In the genomic region with DNA sequence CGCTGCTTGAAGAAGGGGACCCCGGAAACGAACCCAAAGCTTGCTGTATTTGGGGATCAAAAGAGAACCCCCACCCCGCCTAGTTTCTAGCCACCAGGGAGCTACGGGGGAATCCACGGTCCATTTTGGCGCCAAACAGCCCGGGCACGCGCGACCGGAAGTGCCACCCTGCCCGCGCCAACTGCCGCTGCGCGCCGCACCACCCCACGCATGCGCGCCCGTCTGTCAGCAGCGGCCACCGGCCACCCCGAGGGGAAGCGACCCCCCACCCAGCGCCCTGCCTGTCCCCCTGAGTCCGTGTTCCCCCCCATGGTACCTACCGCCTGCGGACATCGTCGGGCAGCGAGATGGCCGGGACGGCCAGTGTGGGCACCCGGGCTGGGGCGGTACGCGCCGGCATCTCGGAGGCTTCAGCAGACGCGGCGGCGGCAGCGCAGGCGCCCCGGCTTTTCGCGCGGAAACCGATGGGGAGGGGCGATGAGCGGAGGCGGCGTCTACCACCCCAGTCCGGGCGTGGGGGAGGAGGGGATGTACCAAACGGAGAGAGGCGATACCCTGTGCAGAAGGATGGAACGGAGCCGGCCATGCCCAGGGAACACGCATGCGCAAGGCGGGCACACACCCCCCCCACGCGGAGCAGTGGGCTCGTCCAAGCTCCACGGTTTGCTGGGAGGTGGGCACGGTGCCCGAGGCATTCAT, we compare ENCODE assay signal across 8 cellular contexts. TPM values are rescaled to one million over a fixed set of nuclear protein-coding genes. Genes with fewer than 3 reads are reported as not detected.
DNase-seq lines count a peak whose midpoint lies in the region; ATAC-seq and TF ChIP-seq lines count a peak whose summit lies in the region.

DNMT1 (minus strand) TSS at position 454 of the 699 bp plus-strand sequence; CDS start at position 400, 54 bp downstream.

- H3K4me1 ChIP-seq in right atrium auricular region = peaks cover 0 to 33% of the 10 kb centered on the region in 2 donors
- H3K4me1 ChIP-seq in psoas muscle = peaks cover 8% of the 10 kb centered on the region
- H3K4me1 ChIP-seq in urinary bladder (ENCODE audit: insufficient read depth) = no peaks in the 10 kb centered on the region

- TF ChIP-seq CTCF in GM13977 (IDR thresholded peaks at IDR 0.05; ENCODE audit: extremely low read depth, insufficient read depth, missing control alignments) = no peak
- no peak for TF ChIP-seq CTCF in right atrium auricular region (IDR thresholded peaks at IDR 0.05)
- no peak for TF ChIP-seq CTCF in psoas muscle (IDR thresholded peaks at IDR 0.05)

- H3K27me3 ChIP-seq in right atrium auricular region = no peaks in the 10 kb centered on the region
- H3K27me3 ChIP-seq in psoas muscle (ENCODE audit: insufficient read depth in 3 of 3, low read length in 2 of 3) = no peaks in the 10 kb centered on the region

- ATAC-seq in HG02884 (IDR thresholded peaks at IDR 0.05; ENCODE audit: unreplicated experiment) (peak; percentile 63), psoas muscle (peak; percentile 94 to 97 (median 96))

- in situ Hi-C loops in GM13977 (cut with MboI; ENCODE audit: low pct_unique_long_range_greater_than_20kb, low sequenced_read_pairs, unreplicated experiment) = no loop called here

- H3K27ac ChIP-seq in angular gyrus (ENCODE audit: low read depth, low read length) (peak within 1 kb of the TSS; percentile 94), right atrium auricular region (peak within 1 kb of the TSS; percentile 85 to 93), psoas muscle (peak within 1 kb of the TSS; percentile 74), urinary bladder (ENCODE audit: low read depth) (peak within 1 kb of the TSS; percentile 84)

- WGBS in psoas muscle, 3 donors = 0 to 1% (median 0%) methylated on average over 44 to 71 of the region's 71 CpGs
- under 1% methylated on average over 71 of the region's 71 CpGs for WGBS in urinary bladder

- no peaks in the 10 kb centered on the region for H3K36me3 ChIP-seq in right atrium auricular region
- no peaks in the 10 kb centered on the region for H3K36me3 ChIP-seq in psoas muscle (ENCODE audit: insufficient read depth in 1 of 2, low read depth in 1 of 2)
- H3K36me3 ChIP-seq in urinary bladder (ENCODE audit: insufficient read depth) = no peaks in the 10 kb centered on the region

- H3K9me3 ChIP-seq in right atrium auricular region (no peaks in the 10 kb centered on the region), psoas muscle (no peaks in the 10 kb centered on the region)

- H3K4me3 ChIP-seq in right atrium auricular region (peak within 1 kb of the TSS; percentile 78 to 85), psoas muscle (peak within 1 kb of the TSS; percentile 87), urinary bladder (ENCODE audit: low read depth, low read length) (peak within 1 kb of the TSS; percentile 79)

- DNase-seq in GM13977 (ENCODE audit: low spot score) = peak; percentile 99
- peak; percentile 58 for DNase-seq in NCI-H187 treated with DMSO at 0.1 percent for 48 hours (lab: John Stamatoyannopoulos, UW)
- DNase-seq in T-helper 2 cell = peak; percentile 86 to 98 (median 94)
- DNase-seq in right atrium auricular region (ENCODE audit: low spot score) = peak; percentile 93
- peak; percentile 94 to 96 for DNase-seq in psoas muscle

- intact Hi-C loops in psoas muscle (cut with DNase I) = no loop called here

RNA-seq across cellular contexts. Expression of gene DNMT1, which starts in this region (rescaled TPM):
- total RNA-seq in right atrium auricular region = 10 to 100 TPM; 17.2 to 27.7 TPM
- total RNA-seq in psoas muscle = 10 to 100 TPM; 11.1 to 20.2 (median 16.2) TPM
- polyA plus RNA-seq in psoas muscle = 10 to 100 TPM in 2 of 3 donors, 1 to 10 TPM in 1; 7.1 to 25.2 (median 13.5) TPM
- total RNA-seq in urinary bladder = 35.5 TPM
- polyA plus RNA-seq in urinary bladder = 32.5 TPM

Comparison
In these comparisons a context has a peak if more than half of its experiments do, and no peak if none do; other contexts are left out.
1. Peak in every context shown above with its lines: DNase-seq, ATAC-seq, H3K4me3 ChIP-seq and H3K27ac ChIP-seq.